In the genomic region with DNA sequence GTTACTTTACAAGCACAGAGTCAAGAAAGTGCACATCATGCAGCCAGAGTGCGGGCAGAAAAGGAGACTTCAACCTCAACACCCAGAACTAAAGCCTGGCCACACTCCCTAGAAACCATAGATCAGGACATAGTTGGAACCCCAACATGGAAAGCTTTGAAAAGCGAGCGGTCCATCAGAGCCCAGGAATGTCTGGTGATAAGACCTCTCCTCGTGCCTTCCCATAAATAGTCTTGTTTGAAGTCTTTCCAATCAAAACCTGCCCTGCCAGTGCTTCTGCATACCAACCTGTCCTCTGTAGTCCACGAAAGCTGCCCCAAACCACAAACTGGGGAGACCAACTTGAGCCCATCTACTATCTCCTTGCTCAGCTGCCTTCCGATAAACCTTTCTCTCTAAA, we compare ENCODE assay signal across 21 cellular contexts. TPM values are rescaled to one million over a fixed set of nuclear protein-coding genes. Genes with fewer than 3 reads are reported as not detected.
DNase-seq lines count a peak whose midpoint lies in the region; ATAC-seq lines count a peak whose summit lies in the region.
"Had no signal": no experiment of that assay in that cellular context is flagged by ENCODE, and none has a peak within 500 bp of the region (broad histone marks: within the 10 kb centered on the region; RNA-seq: fewer than 3 reads in every experiment).

No MANE protein-coding gene starts in this region.

- intact Hi-C loops in left ventricle myocardium superior (cut with micrococcal nuclease), result no loop called here

- ATAC-seq in left ventricle myocardium superior, result peak; percentile 78
- ATAC-seq in HG03565 (IDR thresholded peaks at IDR 0.05; ENCODE audit: unreplicated experiment), result no peak
- ATAC-seq in GM21447 (IDR thresholded peaks at IDR 0.05; ENCODE audit: unreplicated experiment), result no peak
- ATAC-seq: A549, GM12878, GM23338, SK-N-SH treated with all-trans-retinoic acid at 6 μM for 48 hours had no signal

- DNase-seq in A172 (ENCODE audit: low spot score) (peak; percentile 5), ELF-1 (ENCODE audit: low read depth, low spot score) (peak; percentile 8), astrocyte of the hippocampus (ENCODE audit: low read depth, low spot score) (peak; percentile 49), left ventricle myocardium superior (no peak), DMS153 (lab: John Stamatoyannopoulos, UW) (no peak)
- DNase-seq: DMS79 treated with DMSO at 0.1 percent for 48 hours, KG1, NCI-H1092 treated with DMSO at 0.1 percent for 48 hours, NCI-H146, NCI-H2029, NCI-H2227 treated with DMSO at 0.1 percent for 48 hours, NCI-H510A treated with DMSO at 0.1 percent for 48 hours, NCI-H748 treated with DMSO at 0.1 percent for 48 hours had no signal

RNA-seq across cellular contexts. Expression of gene NEURL3, which starts 55.5 kb away (rescaled TPM):
- total RNA-seq in A172 (2014; rRNA removed; shearing (Covaris generic)), result 0.45 and 0.93 TPM in 2 replicates
- not detected for total RNA-seq in left ventricle myocardium superior
- total RNA-seq: B cell, GM23338, HT1080 had no signal

Comparison
In these comparisons a context has a peak if more than half of its experiments do, and no peak if none do; other contexts are left out.
1. DNase-seq: peak in A172 (single experiment), ELF-1 (single experiment) and astrocyte of the hippocampus (single experiment); none in left ventricle myocardium superior (single experiment) and DMS153 (single experiment).